ENCODE assay signal across 14 cellular contexts in genomic region chr10:70985824-70986336, GRCh38.
DNase-seq lines count a peak whose midpoint lies in the region; ATAC-seq, FAIRE-seq and TF ChIP-seq lines count a peak whose summit lies in the region.
"Had no signal": no experiment of that assay in that cellular context is flagged by ENCODE, and none has a peak within 500 bp of the region (broad histone marks: within the 10 kb centered on the region; RNA-seq: fewer than 3 reads in every experiment).

No MANE protein-coding gene starts in this region.

- H2BK15ac ChIP-seq in mesendoderm (replicated peaks; ENCODE audit: low read depth) = no peak overlapping the region

- H2BK120ac ChIP-seq in mesendoderm (ENCODE audit: low read depth, low read length) = no peak overlapping the region

- H3K4me3 ChIP-seq in Caco-2 (ENCODE audit: low read depth, low read length) = no peak overlapping the region
- no peak overlapping the region for H3K4me3 ChIP-seq in mesendoderm (ENCODE audit: low read length)
- H3K4me3 ChIP-seq in right lobe of liver = no peak overlapping the region
- H3K4me3 ChIP-seq: lung had no signal

- H3K9me3 ChIP-seq in Caco-2 = no peaks in the 10 kb centered on the region
- H3K9me3 ChIP-seq in right lobe of liver = no peaks in the 10 kb centered on the region

- no peak overlapping the region for H2BK5ac ChIP-seq in mesendoderm (ENCODE audit: low read length)

- no peaks in the 10 kb centered on the region for H3K27me3 Mint-ChIP-seq in Caco-2 (ENCODE audit: insufficient read depth, unreplicated experiment)
- no peaks in the 10 kb centered on the region for H3K27me3 Mint-ChIP-seq in activated CD4-positive, alpha-beta memory T cell treated with anti-CD3 and anti-CD28 coated beads for 36 hours

- H3K4me2 ChIP-seq in mesendoderm (ENCODE audit: low read length) = no peak overlapping the region

- peaks cover 46% of the 10 kb centered on the region for H3K4me1 Mint-ChIP-seq in Caco-2 (ENCODE audit: low read depth, unreplicated experiment)
- H3K4me1 Mint-ChIP-seq in activated CD4-positive, alpha-beta memory T cell treated with anti-CD3 and anti-CD28 coated beads for 36 hours (ENCODE audit: low read depth) = peaks cover 14% of the 10 kb centered on the region

- POLR2A ChIA-PET in Caco-2 (lab: Charles Lee) = no interaction called here
- POLR2A ChIA-PET in activated CD4-positive, alpha-beta memory T cell treated with anti-CD3 and anti-CD28 coated beads for 36 hours (lab: Charles Lee) = no interaction called here

- BruUV-seq in Caco-2 (replicated peaks; lab: Mats Ljungman, UMichigan) = no TSS peak

- no peaks in the 10 kb centered on the region for H3K79me2 ChIP-seq in mesendoderm (ENCODE audit: control insufficient read depth, insufficient read depth, low read length)

- H3K36me3 ChIP-seq in Caco-2 (ENCODE audit: control insufficient read depth, insufficient read depth, low read length) (no peaks in the 10 kb centered on the region), mesendoderm (ENCODE audit: control insufficient read depth, insufficient read depth, low read length) (no peaks in the 10 kb centered on the region), right lobe of liver (no peaks in the 10 kb centered on the region)

- peak; percentile 26 to 74 for DNase-seq in Caco-2
- peak; percentile 34 for DNase-seq in KG1 (lab: John Stamatoyannopoulos, UW)
- DNase-seq in activated CD4-positive, alpha-beta memory T cell treated with anti-CD3 and anti-CD28 coated beads for 36 hours = peak; percentile 13
- peak; percentile 53 for DNase-seq in mesendoderm
- no peak for DNase-seq in GM12891 (ENCODE audit: insufficient read length, low spot score)
- no peak for DNase-seq in 8988T
- DNase-seq in right lobe of liver = no peak
- DNase-seq: central memory CD4-positive, alpha-beta T cell; NCI-H345 had no signal

- peak overlapping the region; percentile 20 for H3K27ac Mint-ChIP-seq in Caco-2 (ENCODE audit: unreplicated experiment)
- no peak overlapping the region for H3K27ac Mint-ChIP-seq in activated CD4-positive, alpha-beta memory T cell treated with anti-CD3 and anti-CD28 coated beads for 36 hours

- FAIRE-seq in GM12891 (lab: Jason Lieb, UNC) = no peak
- FAIRE-seq: HepG2 had no signal

- TF ChIP-seq CTCF in Caco-2 (IDR thresholded peaks at IDR 0.05; ENCODE audit: insufficient read depth in 1 of 2, low read depth in 1 of 2, low read length in 1 of 2, severe bottlenecking in 1 of 2, unreplicated experiment in 1 of 2) (no peak), right lobe of liver (IDR thresholded peaks at IDR 0.05) (no peak)

- H3K27ac ChIP-seq in mesendoderm (ENCODE audit: low read depth, low read length) = no peak overlapping the region
- H3K27ac ChIP-seq in right lobe of liver = no peak overlapping the region

- intact Hi-C loops in Caco-2 (cut with micrococcal nuclease; ENCODE audit: unreplicated experiment) (no loop called here), right lobe of liver (cut with DNase I) (no loop called here)
- intact Hi-C loops in activated CD4-positive, alpha-beta memory T cell treated with anti-CD3 and anti-CD28 coated beads for 36 hours (cut with micrococcal nuclease) = no loop called here

- H3K36me3 Mint-ChIP-seq in Caco-2 (ENCODE audit: insufficient read depth, unreplicated experiment) = no peaks in the 10 kb centered on the region
- H3K36me3 Mint-ChIP-seq in activated CD4-positive, alpha-beta memory T cell treated with anti-CD3 and anti-CD28 coated beads for 36 hours = no peaks in the 10 kb centered on the region
- H3K36me3 Mint-ChIP-seq: CD8-positive, alpha-beta memory T cell had no signal

- H3K4me1 ChIP-seq in Caco-2 (peaks cover 63% of the 10 kb centered on the region), mesendoderm (ENCODE audit: control insufficient read depth, low read depth, low read length) (no peaks in the 10 kb centered on the region), right lobe of liver (no peaks in the 10 kb centered on the region)

- no peak overlapping the region for H3K4me3 Mint-ChIP-seq in Caco-2 (ENCODE audit: unreplicated experiment)
- no peak overlapping the region for H3K4me3 Mint-ChIP-seq in activated CD4-positive, alpha-beta memory T cell treated with anti-CD3 and anti-CD28 coated beads for 36 hours
- H3K4me3 Mint-ChIP-seq: CD8-positive, alpha-beta memory T cell had no signal

- no peak overlapping the region for H3K9ac ChIP-seq in mesendoderm (ENCODE audit: low read length)

- ATAC-seq in GM21360 (IDR thresholded peaks at IDR 0.05; ENCODE audit: unreplicated experiment) (no peak), right lobe of liver (no peak)
- ATAC-seq: HepG2, sciatic nerve had no signal

- H3K9me3 Mint-ChIP-seq in Caco-2 (ENCODE audit: unreplicated experiment) = no peaks in the 10 kb centered on the region
- no peaks in the 10 kb centered on the region for H3K9me3 Mint-ChIP-seq in activated CD4-positive, alpha-beta memory T cell treated with anti-CD3 and anti-CD28 coated beads for 36 hours
- H3K9me3 Mint-ChIP-seq: CD8-positive, alpha-beta memory T cell had no signal

- no CpG with 5 or more reads among the region's 7 CpGs for WGBS in mesendoderm (ENCODE audit: extremely low coverage, insufficient coverage, low lambda C conversion rate)
- 73% methylated on average over 5 of the region's 7 CpGs for WGBS in right lobe of liver (ENCODE audit: insufficient coverage, low coverage, low lambda C conversion rate, missing lambda C conversion rate)

- H3K56ac ChIP-seq in mesendoderm (ENCODE audit: low read length) = peak overlapping the region; percentile 50

- TF ChIP-seq POLR2A in GM12891 (IDR thresholded peaks at IDR 0.05; ENCODE audit: low read depth, low read length) (no peak), right lobe of liver (IDR thresholded peaks at IDR 0.05) (no peak)

- no peak overlapping the region for H4K5ac ChIP-seq in mesendoderm (ENCODE audit: low read length)

- no peak overlapping the region for H3K18ac ChIP-seq in mesendoderm (ENCODE audit: low read length)

- H2AK5ac ChIP-seq in mesendoderm (ENCODE audit: low read length) = no peak overlapping the region

- H3K23ac ChIP-seq in mesendoderm (ENCODE audit: low read length) = no peak overlapping the region

- H3K79me1 ChIP-seq in mesendoderm (ENCODE audit: low read length) = no peaks in the 10 kb centered on the region

- CTCF ChIA-PET in Caco-2 (lab: Charles Lee) = no interaction called here
- CTCF ChIA-PET in activated CD4-positive, alpha-beta memory T cell treated with anti-CD3 and anti-CD28 coated beads for 36 hours (lab: Charles Lee) = interaction anchor here (1.1 kb wide), 1 partner anchor 60 kb away, joined by 3 read pairs; no protein-coding TSS in a partner anchor

- no peak overlapping the region for H4K8ac ChIP-seq in mesendoderm (ENCODE audit: low read depth, low read length)

- no peak overlapping the region for H3K4ac ChIP-seq in mesendoderm (ENCODE audit: low read depth, low read length)

- H3K27me3 ChIP-seq in Caco-2 (replicated peaks; ENCODE audit: control insufficient read depth, insufficient read depth, low read length) (no peaks in the 10 kb centered on the region), mesendoderm (ENCODE audit: insufficient read depth, low read length, poor library complexity) (no peaks in the 10 kb centered on the region), right lobe of liver (no peaks in the 10 kb centered on the region)

TF ChIP-seq in GM12891, 5 proteins besides CTCF, POLR2A, EP300 and RAD21:
- TF ChIP-seq POU2F2 (IDR thresholded peaks at IDR 0.05; ENCODE audit: low read depth, low read length) (no peak), SPI1 (IDR thresholded peaks at IDR 0.05; ENCODE audit: low read depth, low read length) (no peak), POLR2AphosphoS5 (IDR thresholded peaks at IDR 0.05; ENCODE audit: low read depth, low read length) (no peak), TAF1 (IDR thresholded peaks at IDR 0.05; ENCODE audit: low read depth, low read length) (no peak), PAX5 (IDR thresholded peaks at IDR 0.05; ENCODE audit: insufficient read depth, low read length, severe bottlenecking) (no peak)

Comparison
In these comparisons a context has a peak if more than half of its experiments do, and no peak if none do; other contexts are left out.
1. DNase-seq: peak in Caco-2 (2 of 2), KG1 (single experiment), activated CD4-positive, alpha-beta memory T cell treated with anti-CD3 and anti-CD28 coated beads for 36 hours (single experiment) and mesendoderm (single experiment); none in GM12891 (single experiment), 8988T (single experiment) and right lobe of liver (0 of 3).